7 cellular contexts compared by ENCODE assay signal in the genomic region with DNA sequence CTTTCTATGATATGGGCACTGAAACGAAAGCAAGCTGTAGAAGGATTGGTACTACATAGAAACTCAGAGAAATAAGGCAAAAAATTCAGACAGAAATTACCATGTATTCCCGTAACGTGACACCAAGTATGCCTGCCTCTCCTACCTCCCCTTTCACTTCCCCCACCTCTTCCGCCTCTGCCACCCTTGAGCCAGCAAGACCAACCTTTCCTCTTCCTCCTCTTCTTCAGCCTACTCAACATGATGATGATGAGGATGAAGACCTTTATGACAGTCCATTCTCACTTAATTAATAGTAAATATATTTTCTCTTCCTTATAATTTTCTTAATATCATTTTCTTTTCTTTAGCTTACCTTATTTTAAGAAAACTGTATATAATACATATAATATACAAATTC.
"Had no signal": no experiment of that assay in that cellular context is flagged by ENCODE, and none has a peak within 500 bp of the region (broad histone marks: within the 10 kb centered on the region; RNA-seq: fewer than 3 reads in every experiment).

No MANE protein-coding gene starts in this region.

- H3K4me3 Mint-ChIP-seq: IgD-negative memory B cell had no signal

- DNase-seq: IMR-90, KBM-7, KG1 had no signal

- ATAC-seq: HepG2, K562 had no signal

- H3K27ac Mint-ChIP-seq: IgD-negative memory B cell had no signal

- H3K36me3 Mint-ChIP-seq: IgD-negative memory B cell had no signal

- H3K4me1 Mint-ChIP-seq: IgD-negative memory B cell had no signal

- H3K27me3 Mint-ChIP-seq: IgD-negative memory B cell had no signal

- H3K4me3 ChIP-seq: K562 had no signal

- H3K27ac ChIP-seq: HL-60 had no signal
